ENCODE assay signal across 24 cellular contexts in genomic region chr20:11020712-11021111, GRCh38.
"Had no signal": no experiment of that assay in that cellular context is flagged by ENCODE, and none has a peak within 500 bp of the region (broad histone marks: within the 10 kb centered on the region; RNA-seq: fewer than 3 reads in every experiment).

No MANE protein-coding gene starts in this region.

- H3K9me3 ChIP-seq: Peyer's patch, SJCRH30 had no signal

- DNase-seq: Kasumi-1, MV-4-11, NCI-H1048, NCI-H1105, NCI-H1417, NCI-H1436 treated with DMSO at 0.1 percent for 48 hours, NCI-H1694, NCI-H187 treated with DMSO at 0.1 percent for 48 hours, NCI-H2029 treated with DMSO at 0.1 percent for 48 hours, NCI-H2171, NCI-H226, NCI-H446, NCI-H510A, NCI-H524 treated with DMSO at 0.1 percent for 48 hours, NCI-H69, NCI-H774, Peyer's patch, SHP77 treated with DMSO at 0.1 percent for 48 hours, SJCRH30 had no signal

- H3K36me3 ChIP-seq: Peyer's patch, SJCRH30 had no signal

- H3K27ac ChIP-seq: KMS-11, Peyer's patch, SJCRH30 had no signal

- H3K4me3 Mint-ChIP-seq: IgD-negative memory B cell had no signal

- H3K4me2 ChIP-seq: KMS-11 had no signal

- ATAC-seq: K562, Right ventricle myocardium inferior, SK-N-SH treated with all-trans-retinoic acid at 6 μM for 48 hours had no signal

- H3K36me3 Mint-ChIP-seq: IgD-negative memory B cell had no signal

- H3K4me3 ChIP-seq: K562, Peyer's patch, SJCRH30 had no signal

- H3K27me3 ChIP-seq: Peyer's patch, SJCRH30 had no signal

- H3K4me1 Mint-ChIP-seq: IgD-negative memory B cell had no signal

- H3K4me1 ChIP-seq: Peyer's patch, SJCRH30 had no signal

- H3K9ac ChIP-seq: KMS-11 had no signal

- H3K27ac Mint-ChIP-seq: IgD-negative memory B cell had no signal

- H3K27me3 Mint-ChIP-seq: IgD-negative memory B cell had no signal
